In genomic region chr1:24263746-24264145, GRCh38 we compare ENCODE assay signal across 18 cellular contexts. TPM values are rescaled to one million over a fixed set of nuclear protein-coding genes. Genes with fewer than 3 reads are reported as not detected.
"Had no signal": no experiment of that assay in that cellular context is flagged by ENCODE, and none has a peak within 500 bp of the region (broad histone marks: within the 10 kb centered on the region; RNA-seq: fewer than 3 reads in every experiment).

No MANE protein-coding gene starts in this region.

- DNase-seq: dermis blood vessel endothelial cell; dorsolateral prefrontal cortex; effector CD4-positive, alpha-beta T cell; effector memory CD4-positive, alpha-beta T cell; foreskin keratinocyte; heart left ventricle; left cardiac atrium; left lung; left ventricle myocardium superior; lower lobe of right lung; mesendoderm; midbrain; naive thymus-derived CD4-positive, alpha-beta T cell had no signal

- H3K27ac ChIP-seq: coronary artery, dorsolateral prefrontal cortex, esophagus muscularis mucosa, foreskin keratinocyte, gastroesophageal sphincter, heart left ventricle, left lung, lower lobe of right lung had no signal

- H3K36me3 ChIP-seq: esophagus muscularis mucosa, gastroesophageal sphincter, heart left ventricle, left lung, lower lobe of right lung had no signal

- H2AFZ ChIP-seq: hepatocyte had no signal

- H3K4me3 ChIP-seq: coronary artery, dorsolateral prefrontal cortex, esophagus muscularis mucosa, gastroesophageal sphincter, heart left ventricle, hepatocyte, left lung, lower lobe of right lung had no signal

- H3K27me3 ChIP-seq: dorsolateral prefrontal cortex, foreskin keratinocyte, heart left ventricle, hepatocyte, left lung had no signal

- H3K79me2 ChIP-seq: hepatocyte had no signal

- H3K4me1 ChIP-seq: esophagus muscularis mucosa, foreskin keratinocyte, gastroesophageal sphincter, heart left ventricle, left lung, lower lobe of right lung had no signal

- H3K4me2 ChIP-seq: hepatocyte had no signal

- H3K9me3 ChIP-seq: esophagus muscularis mucosa, left lung, lower lobe of right lung had no signal

RNA-seq across cellular contexts. Expression of gene GRHL3, which starts 55.4 kb away (rescaled TPM):
- polyA plus RNA-seq: endothelial cell of umbilical vein; naive thymus-derived CD4-positive, alpha-beta T cell had no signal
